1 cellular context compared by ENCODE assay signal in genomic region chr5:147170603-147171002, GRCh38.
A peak's percentile ranks its signal among the peaks of the same experiment; 100 is the strongest.
TF ChIP-seq lines count a peak whose summit lies in the region.

No MANE protein-coding gene starts in this region.

TF ChIP-seq in HepG2, 621 proteins besides CTCF, POLR2A, EP300 and RAD21 (continued from another document and continues in another):
- TF ChIP-seq ASH2L (IDR thresholded peaks at IDR 0.05; ENCODE audit: insufficient read length, low read depth, low read length) (peak; percentile 27), ZNF556 (CRISPR knock-in tag; IDR thresholded peaks at IDR 0.05; ENCODE audit: borderline replicate concordance) (peak; percentile 55; the same call in 1 of the 2 replicates), HOMEZ (CRISPR knock-in tag; IDR thresholded peaks at IDR 0.05; ENCODE audit: low read depth) (peak; percentile 54), ATF7 (IDR thresholded peaks at IDR 0.05) (peak; percentile 33; the same call in 1 of the 2 replicates), ATF7 (CRISPR knock-in tag; IDR thresholded peaks at IDR 0.05) (peak; percentile 44; the same call in 1 of the 2 replicates), HMGA1 (CRISPR knock-in tag; conservative IDR thresholded peaks at IDR 0.05) (no peak), ZNF768 (CRISPR knock-in tag; IDR thresholded peaks at IDR 0.05) (no peak), ZNF83 (CRISPR knock-in tag; IDR thresholded peaks at IDR 0.05; ENCODE audit: borderline replicate concordance) (no peak), ZNF256 (CRISPR knock-in tag; conservative IDR thresholded peaks at IDR 0.05) (no peak), CEBPG (CRISPR knock-in tag; IDR thresholded peaks at IDR 0.05) (peak; percentile 74), SOX6 (IDR thresholded peaks at IDR 0.05) (no peak), SOX6 (CRISPR knock-in tag; IDR thresholded peaks at IDR 0.05) (peak; percentile 88), NONO (IDR thresholded peaks at IDR 0.05) (no peak), NONO (CRISPR knock-in tag; conservative IDR thresholded peaks at IDR 0.05) (0 out of 2 replicates have a peak, but pooled peaks have one; percentile 48), FOXC1 (CRISPR knock-in tag; IDR thresholded peaks at IDR 0.05; ENCODE audit: borderline replicate concordance) (0 out of 2 replicates have a peak, but pooled peaks have one; percentile 38), FOSL1 (CRISPR knock-in tag; IDR thresholded peaks at IDR 0.05; ENCODE audit: borderline replicate concordance) (peak; percentile 30; the same call in 1 of the 2 replicates), SP5 (CRISPR knock-in tag; IDR thresholded peaks at IDR 0.05; ENCODE audit: borderline replicate concordance, low read depth) (peak; percentile 75), HHEX (CRISPR knock-in tag; IDR thresholded peaks at IDR 0.05) (peak; percentile 58), ZHX1 (CRISPR knock-in tag; IDR thresholded peaks at IDR 0.05; ENCODE audit: low read depth) (0 out of 2 replicates have a peak, but pooled peaks have one; percentile 57), HMGXB3 (CRISPR knock-in tag; IDR thresholded peaks at IDR 0.05; ENCODE audit: borderline replicate concordance) (peak; percentile 36; the same call in 1 of the 2 replicates), STAG1 (CRISPR knock-in tag; IDR thresholded peaks at IDR 0.05) (no peak), ZNF264 (CRISPR knock-in tag; IDR thresholded peaks at IDR 0.05) (peak; percentile 46; the same call in 1 of the 2 replicates), RXRA (CRISPR knock-in tag; IDR thresholded peaks at IDR 0.05) (peak; percentile 96), FOXO1 (CRISPR knock-in tag; IDR thresholded peaks at IDR 0.05) (peak; percentile 78), CEBPB (IDR thresholded peaks at IDR 0.05; ENCODE audit: borderline replicate concordance, low read depth, low read length) (peak; percentile 18; the same call in 1 of the 2 replicates), MAFF (IDR thresholded peaks at IDR 0.05; ENCODE audit: low read depth, low read length) (peak; percentile 21; the same call in 1 of the 2 replicates), ZNF17 (CRISPR knock-in tag; IDR thresholded peaks at IDR 0.05) (no peak), ZKSCAN8 (CRISPR knock-in tag; IDR thresholded peaks at IDR 0.05; ENCODE audit: borderline replicate concordance) (peak; percentile 48; the same call in 1 of the 2 replicates), ZNF891 (CRISPR knock-in tag; IDR thresholded peaks at IDR 0.05) (no peak), MIER3 (CRISPR knock-in tag; IDR thresholded peaks at IDR 0.05; ENCODE audit: borderline replicate concordance) (peak; percentile 92; the same call in 1 of the 2 replicates), ZBTB42 (CRISPR knock-in tag; IDR thresholded peaks at IDR 0.05) (no peak), TCF7 (IDR thresholded peaks at IDR 0.05; ENCODE audit: low read depth) (peak; percentile 90), ZFY (CRISPR knock-in tag; IDR thresholded peaks at IDR 0.05) (0 out of 2 replicates have a peak, but pooled peaks have one; percentile 20), ZNF687 (CRISPR knock-in tag; IDR thresholded peaks at IDR 0.05) (peak; percentile 46), NCOR1 (IDR thresholded peaks at IDR 0.05; ENCODE audit: borderline replicate concordance, low read length) (peak; percentile 93), MTA1 (CRISPR knock-in tag; IDR thresholded peaks at IDR 0.05; ENCODE audit: borderline replicate concordance) (peak; percentile 69; the same call in 1 of the 2 replicates), SIX4 (CRISPR knock-in tag; IDR thresholded peaks at IDR 0.05) (peak; percentile 30; the same call in 1 of the 2 replicates), TOPORS (CRISPR knock-in tag; IDR thresholded peaks at IDR 0.05) (no peak), SAP130 (CRISPR knock-in tag; IDR thresholded peaks at IDR 0.05; ENCODE audit: low read depth) (peak; percentile 70), FOXM1 (CRISPR knock-in tag; IDR thresholded peaks at IDR 0.05) (no peak)
- TF ChIP-seq, protein P1, sequence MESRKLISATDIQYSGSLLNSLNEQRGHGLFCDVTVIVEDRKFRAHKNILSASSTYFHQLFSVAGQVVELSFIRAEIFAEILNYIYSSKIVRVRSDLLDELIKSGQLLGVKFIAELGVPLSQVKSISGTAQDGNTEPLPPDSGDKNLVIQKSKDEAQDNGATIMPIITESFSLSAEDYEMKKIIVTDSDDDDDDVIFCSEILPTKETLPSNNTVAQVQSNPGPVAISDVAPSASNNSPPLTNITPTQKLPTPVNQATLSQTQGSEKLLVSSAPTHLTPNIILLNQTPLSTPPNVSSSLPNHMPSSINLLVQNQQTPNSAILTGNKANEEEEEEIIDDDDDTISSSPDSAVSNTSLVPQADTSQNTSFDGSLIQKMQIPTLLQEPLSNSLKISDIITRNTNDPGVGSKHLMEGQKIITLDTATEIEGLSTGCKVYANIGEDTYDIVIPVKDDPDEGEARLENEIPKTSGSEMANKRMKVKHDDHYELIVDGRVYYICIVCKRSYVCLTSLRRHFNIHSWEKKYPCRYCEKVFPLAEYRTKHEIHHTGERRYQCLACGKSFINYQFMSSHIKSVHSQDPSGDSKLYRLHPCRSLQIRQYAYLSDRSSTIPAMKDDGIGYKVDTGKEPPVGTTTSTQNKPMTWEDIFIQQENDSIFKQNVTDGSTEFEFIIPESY (CRISPR knock-in tag; IDR thresholded peaks at IDR 0.05) = peak; percentile 42; the same call in 1 of the 2 replicates
- TF ChIP-seq, protein P2, sequence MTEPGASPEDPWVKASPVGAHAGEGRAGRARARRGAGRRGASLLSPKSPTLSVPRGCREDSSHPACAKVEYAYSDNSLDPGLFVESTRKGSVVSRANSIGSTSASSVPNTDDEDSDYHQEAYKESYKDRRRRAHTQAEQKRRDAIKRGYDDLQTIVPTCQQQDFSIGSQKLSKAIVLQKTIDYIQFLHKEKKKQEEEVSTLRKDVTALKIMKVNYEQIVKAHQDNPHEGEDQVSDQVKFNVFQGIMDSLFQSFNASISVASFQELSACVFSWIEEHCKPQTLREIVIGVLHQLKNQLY (CRISPR knock-in tag; IDR thresholded peaks at IDR 0.05) = peak; percentile 64; the same call in 1 of the 2 replicates
- TF ChIP-seq, protein P3, sequence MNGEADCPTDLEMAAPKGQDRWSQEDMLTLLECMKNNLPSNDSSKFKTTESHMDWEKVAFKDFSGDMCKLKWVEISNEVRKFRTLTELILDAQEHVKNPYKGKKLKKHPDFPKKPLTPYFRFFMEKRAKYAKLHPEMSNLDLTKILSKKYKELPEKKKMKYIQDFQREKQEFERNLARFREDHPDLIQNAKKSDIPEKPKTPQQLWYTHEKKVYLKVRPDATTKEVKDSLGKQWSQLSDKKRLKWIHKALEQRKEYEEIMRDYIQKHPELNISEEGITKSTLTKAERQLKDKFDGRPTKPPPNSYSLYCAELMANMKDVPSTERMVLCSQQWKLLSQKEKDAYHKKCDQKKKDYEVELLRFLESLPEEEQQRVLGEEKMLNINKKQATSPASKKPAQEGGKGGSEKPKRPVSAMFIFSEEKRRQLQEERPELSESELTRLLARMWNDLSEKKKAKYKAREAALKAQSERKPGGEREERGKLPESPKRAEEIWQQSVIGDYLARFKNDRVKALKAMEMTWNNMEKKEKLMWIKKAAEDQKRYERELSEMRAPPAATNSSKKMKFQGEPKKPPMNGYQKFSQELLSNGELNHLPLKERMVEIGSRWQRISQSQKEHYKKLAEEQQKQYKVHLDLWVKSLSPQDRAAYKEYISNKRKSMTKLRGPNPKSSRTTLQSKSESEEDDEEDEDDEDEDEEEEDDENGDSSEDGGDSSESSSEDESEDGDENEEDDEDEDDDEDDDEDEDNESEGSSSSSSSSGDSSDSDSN (CRISPR knock-in tag; IDR thresholded peaks at IDR 0.05) = 0 out of 2 replicates have a peak, but pooled peaks have one; percentile 14
- TF ChIP-seq, protein P4, sequence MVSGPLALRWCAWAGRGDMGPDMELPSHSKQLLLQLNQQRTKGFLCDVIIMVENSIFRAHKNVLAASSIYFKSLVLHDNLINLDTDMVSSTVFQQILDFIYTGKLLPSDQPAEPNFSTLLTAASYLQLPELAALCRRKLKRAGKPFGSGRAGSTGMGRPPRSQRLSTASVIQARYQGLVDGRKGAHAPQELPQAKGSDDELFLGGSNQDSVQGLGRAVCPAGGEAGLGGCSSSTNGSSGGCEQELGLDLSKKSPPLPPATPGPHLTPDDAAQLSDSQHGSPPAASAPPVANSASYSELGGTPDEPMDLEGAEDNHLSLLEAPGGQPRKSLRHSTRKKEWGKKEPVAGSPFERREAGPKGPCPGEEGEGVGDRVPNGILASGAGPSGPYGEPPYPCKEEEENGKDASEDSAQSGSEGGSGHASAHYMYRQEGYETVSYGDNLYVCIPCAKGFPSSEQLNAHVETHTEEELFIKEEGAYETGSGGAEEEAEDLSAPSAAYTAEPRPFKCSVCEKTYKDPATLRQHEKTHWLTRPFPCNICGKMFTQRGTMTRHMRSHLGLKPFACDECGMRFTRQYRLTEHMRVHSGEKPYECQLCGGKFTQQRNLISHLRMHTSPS (CRISPR knock-in tag; IDR thresholded peaks at IDR 0.05; ENCODE audit: low read depth) = peak; percentile 63; the same call in 1 of the 2 replicates
